In genomic region chr17:726331-726919, GRCh38 we compare ENCODE assay signal across 22 cellular contexts. TPM values are rescaled to one million over a fixed set of nuclear protein-coding genes. Genes with fewer than 3 reads are reported as not detected.
DNase-seq lines count a peak whose midpoint lies in the region; ATAC-seq, FAIRE-seq and TF ChIP-seq lines count a peak whose summit lies in the region.
"Had no signal": no experiment of that assay in that cellular context is flagged by ENCODE, and none has a peak within 500 bp of the region (broad histone marks: within the 10 kb centered on the region; RNA-seq: fewer than 3 reads in every experiment).

No MANE protein-coding gene starts in this region.

- H3K27me3 ChIP-seq in H7 (ENCODE audit: control insufficient read depth, insufficient read depth, low read length) (no peaks in the 10 kb centered on the region), WERI-Rb-1 (ENCODE audit: insufficient read depth, low read depth, severe bottlenecking) (no peaks in the 10 kb centered on the region), iPS-18a (ENCODE audit: control insufficient read depth, insufficient read depth, low read length) (peaks cover 8% of the 10 kb centered on the region), pancreas (no peaks in the 10 kb centered on the region), PC-9 (ENCODE audit: insufficient read depth, low read depth) (no peaks in the 10 kb centered on the region)
- H3K27me3 ChIP-seq: adrenal gland had no signal

- peaks cover 5% of the 10 kb centered on the region; the same call in 1 of the 2 replicates for H4K20me1 ChIP-seq in PC-9 (ENCODE audit: insufficient read depth)

- peaks cover 13% of the 10 kb centered on the region for H3K4me1 ChIP-seq in iPS-18a (ENCODE audit: control insufficient read depth, low read depth, low read length)
- H3K4me1 ChIP-seq in pancreas: peaks cover 0 to 10% (median 0%) of the 10 kb centered on the region in 3 donors
- H3K4me1 ChIP-seq in PC-9 (replicated peaks; ENCODE audit: insufficient read depth): no peaks in the 10 kb centered on the region
- H3K4me1 ChIP-seq: adrenal gland had no signal

- POLR2A ChIA-PET in PC-9 (lab: Charles Lee; ENCODE audit: unreplicated experiment): no interaction called here

- H3K9ac ChIP-seq in iPS-18a (ENCODE audit: low read length): no peak overlapping the region
- H3K9ac ChIP-seq: KMS-11 had no signal

- ATAC-seq in pancreas (peak; percentile 44 to 69 (median 52)), GM21825 (IDR thresholded peaks at IDR 0.05; ENCODE audit: unreplicated experiment) (no peak)
- ATAC-seq: activated T-helper 17 cell treated with anti-CD3 and anti-CD28 coated beads, Interleukin-2, amount 50 U/mL, for 72 hours; CD8-positive, alpha-beta T cell; Right ventricle myocardium inferior; stimulated activated memory B cell treated with anti-CD40 and anti-IgM and Interleukin-4, amounts not matched to agents 10 μg/mL and 1 μg/mL and 100 μg/mL, for 72 hours had no signal

- H3K4me2 ChIP-seq in PC-9: no peak overlapping the region
- H3K4me2 ChIP-seq: KMS-11 had no signal

- H3K9me2 ChIP-seq in PC-9 (ENCODE audit: insufficient read depth): no peaks in the 10 kb centered on the region

- H3K4me3 ChIP-seq in H7 (ENCODE audit: insufficient read depth, low read depth, low read length) (no peak overlapping the region), WERI-Rb-1 (ENCODE audit: low read depth, low read length) (no peak overlapping the region), iPS-18a (ENCODE audit: low read length) (peak overlapping the region; percentile 28), pancreas (no peak overlapping the region), PC-9 (no peak overlapping the region)
- H3K4me3 ChIP-seq: adrenal gland, prostate gland had no signal

- no peaks in the 10 kb centered on the region for H3K36me3 ChIP-seq in H7 (replicated peaks; ENCODE audit: control insufficient read depth, insufficient read depth, low read length)
- H3K36me3 ChIP-seq in WERI-Rb-1: no peaks in the 10 kb centered on the region
- no peaks in the 10 kb centered on the region for H3K36me3 ChIP-seq in iPS-18a (ENCODE audit: control insufficient read depth, low read depth, low read length)
- H3K36me3 ChIP-seq in pancreas: no peaks in the 10 kb centered on the region
- H3K36me3 ChIP-seq in PC-9 (ENCODE audit: low read depth): no peaks in the 10 kb centered on the region
- H3K36me3 ChIP-seq: adrenal gland, prostate gland had no signal

- no peaks in the 10 kb centered on the region for H3K79me2 ChIP-seq in PC-9 (ENCODE audit: low read depth)

- TF ChIP-seq CTCF in WERI-Rb-1 (IDR thresholded peaks at IDR 0.05; ENCODE audit: low read depth, low read length) (no peak), pancreas (IDR thresholded peaks at IDR 0.05) (no peak), PC-9 (conservative IDR thresholded peaks at IDR 0.05) (no peak)

- FAIRE-seq in pancreas (lab: Jason Lieb, UNC) (no peak), H54 (lab: Jason Lieb, UNC) (no peak)

- TF ChIP-seq POLR2A in H54 (IDR thresholded peaks at IDR 0.05; ENCODE audit: low read depth, low read length): no peak

- H3K9me3 ChIP-seq in WERI-Rb-1 (ENCODE audit: severe bottlenecking) (no peaks in the 10 kb centered on the region), iPS-18a (ENCODE audit: control insufficient read depth, low read depth, low read length) (no peaks in the 10 kb centered on the region), pancreas (no peaks in the 10 kb centered on the region), PC-9 (ENCODE audit: insufficient read depth, low read depth) (no peaks in the 10 kb centered on the region)
- H3K9me3 ChIP-seq: adrenal gland, prostate gland had no signal

- intact Hi-C loops in pancreas (cut with DNase I): no loop called here
- intact Hi-C loops in PC-9 (cut with micrococcal nuclease; ENCODE audit: unreplicated experiment): no loop called here

- no peak overlapping the region for H3K27ac ChIP-seq in WERI-Rb-1
- H3K27ac ChIP-seq in iPS-18a (ENCODE audit: low read length): no peak overlapping the region
- H3K27ac ChIP-seq in pancreas: peak overlapping the region in 1 of 4 donors; percentile 26
- H3K27ac ChIP-seq in PC-9: no peak overlapping the region
- H3K27ac ChIP-seq: adrenal gland, HL-60, KMS-11 had no signal

- H2AFZ ChIP-seq in PC-9: no peak overlapping the region

- BruUV-seq in PC-9 (replicated peaks; lab: Mats Ljungman, UMichigan): no TSS peak

- 51 to 52% methylated on average over 19 of the region's 19 CpGs for WGBS in pancreas, 2 donors

- DNase-seq in H7 (peak; percentile 59), WERI-Rb-1 (peak; percentile 28), pancreas (no peak), H54 (ENCODE audit: insufficient read length, low spot score) (no peak), medulla oblongata (ENCODE audit: extremely low spot score) (no peak), PC-9 (no peak)
- DNase-seq: activated CD4-positive, CD25-positive, alpha-beta regulatory T cell; activated CD8-positive, alpha-beta memory T cell treated with anti-CD3 and anti-CD28 coated beads for 24 hours; adrenal gland; CD8-positive, alpha-beta T cell; cerebellar nuclear complex; EL; NCI-H1105; NCI-H2171 treated with DMSO at 0.1 percent for 48 hours had no signal

- H3F3A ChIP-seq in PC-9 (ENCODE audit: insufficient read depth, low read depth): peaks cover 22% of the 10 kb centered on the region; the same call in 1 of the 2 replicates

- CTCF ChIA-PET in PC-9 (lab: Charles Lee): interaction anchor here (0.7 kb wide), 1 partner anchor 575 kb away, joined by 4 read pairs; no protein-coding TSS in a partner anchor

RNA-seq across cellular contexts. Expression of gene TLCD3A, which starts 6.0 kb away (rescaled TPM):
- 11.0 and 12.4 TPM in 2 replicates for total RNA-seq in H7 (2014; rRNA removed; shearing (Covaris generic))
- total RNA-seq in pancreas (1 to 10 TPM; 4.7 to 9.0 (median 6.3) TPM), PC-9 (2021) (13.4 and 29.4 TPM in 2 replicates)
- 1 to 10 TPM; 3.2 to 6.5 TPM for polyA plus RNA-seq in pancreas

RNA-seq across cellular contexts. Expression of gene VPS53, which starts 11.8 kb away (rescaled TPM):
- total RNA-seq in H7 (2014; rRNA removed; shearing (Covaris generic)): 7.9 and 9.6 TPM in 2 replicates
- total RNA-seq in pancreas (10 to 100 TPM; 25.2 to 42.5 (median 30.9) TPM), PC-9 (2021) (71.5 and 77.6 TPM in 2 replicates)
- polyA plus RNA-seq in pancreas: 10 to 100 TPM in 1 of 2 donors, 1 to 10 TPM in 1; 7.0 to 13.0 TPM

RNA-seq across cellular contexts. Expression of gene GEMIN4, which starts 25.6 kb away (rescaled TPM):
- total RNA-seq in H7 (2014; rRNA removed; shearing (Covaris generic)): 21.4 and 29.4 TPM in 2 replicates
- total RNA-seq in pancreas (10 to 100 TPM in 2 of 6 donors, 1 to 10 TPM in 4; 7.2 to 13.1 (median 8.3) TPM), PC-9 (2021) (41.4 and 47.4 TPM in 2 replicates)
- 1 to 10 TPM; 6.3 to 8.5 TPM for polyA plus RNA-seq in pancreas

RNA-seq across cellular contexts. Expression of gene GLOD4, which starts 55.7 kb away (rescaled TPM):
- total RNA-seq in H7 (2014; rRNA removed; shearing (Covaris generic)): 55.9 and 60.8 TPM in 2 replicates
- 10 to 100 TPM; 19.9 to 36.8 (median 28.0) TPM for total RNA-seq in pancreas
- polyA plus RNA-seq in pancreas: 10 to 100 TPM; 18.7 to 35.2 TPM
- 110 and 123 TPM in 2 replicates for total RNA-seq in PC-9 (2021)

RNA-seq across cellular contexts. Expression of gene MRM3, which starts 55.7 kb away (rescaled TPM):
- total RNA-seq in H7 (2014; rRNA removed; shearing (Covaris generic)): 58.9 and 61.5 TPM in 2 replicates
- total RNA-seq in pancreas (10 to 100 TPM; 11.4 to 17.6 (median 13.9) TPM), PC-9 (2021) (23.2 and 25.0 TPM in 2 replicates)
- polyA plus RNA-seq in pancreas: 10 to 100 TPM; 11.3 to 19.1 TPM

Comparison
In these comparisons a context has a peak if more than half of its experiments do, and no peak if none do; other contexts are left out.
1. DNase-seq: peak in H7 (single experiment) and WERI-Rb-1 (single experiment); none in pancreas (0 of 6), H54 (single experiment), medulla oblongata (single experiment) and PC-9 (0 of 2).